In the genomic region with DNA sequence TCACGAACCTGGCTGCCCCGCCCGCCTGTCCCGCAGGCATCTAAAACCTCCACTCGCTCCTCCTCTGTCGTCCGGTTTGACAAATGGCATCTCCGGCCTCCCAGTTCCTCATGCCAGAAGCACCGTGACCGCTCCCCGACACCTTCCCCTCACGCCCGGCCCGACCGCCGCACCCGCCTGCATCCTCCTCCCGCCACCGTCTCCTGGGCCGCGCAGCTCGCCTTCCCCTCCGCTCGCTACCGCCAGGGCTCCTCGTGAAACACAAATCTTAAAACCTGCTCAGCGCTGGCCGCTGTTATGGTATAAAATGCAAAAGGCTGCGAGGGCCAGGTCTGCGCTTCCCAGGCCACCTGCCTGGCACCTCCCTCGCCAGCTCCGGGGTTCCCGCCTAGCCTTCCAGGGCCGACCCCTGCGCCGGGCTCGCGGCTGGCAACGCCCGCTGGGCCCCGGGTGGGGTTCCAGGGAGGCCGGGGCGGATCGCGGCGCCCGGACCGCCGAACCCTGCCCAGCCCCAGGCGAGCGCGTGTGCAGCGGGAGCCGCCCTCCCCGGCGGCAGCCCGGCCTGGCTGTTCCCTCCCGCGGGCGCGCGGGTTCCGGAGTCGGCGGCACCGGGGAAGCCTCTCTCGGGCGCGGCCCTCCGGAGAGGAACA, we compare ENCODE assay signal across 8 cellular contexts. TPM values are rescaled to one million over a fixed set of nuclear protein-coding genes. Genes with fewer than 3 reads are reported as not detected.
DNase-seq lines count a peak whose midpoint lies in the region; ATAC-seq and TF ChIP-seq lines count a peak whose summit lies in the region.

No MANE protein-coding gene starts in this region.

- no peaks in the 10 kb centered on the region for H3K27me3 Mint-ChIP-seq in activated CD4-positive, alpha-beta memory T cell treated with anti-CD3 and anti-CD28 coated beads, Interleukin-2, amount 10 ng/mL, durations not matched to agents 7 days and 5 days

- intact Hi-C loops in A673 (cut with micrococcal nuclease; ENCODE audit: unreplicated experiment): no loop called here

- H3K27ac Mint-ChIP-seq in activated CD4-positive, alpha-beta memory T cell treated with anti-CD3 and anti-CD28 coated beads, Interleukin-2, amount 10 ng/mL, durations not matched to agents 7 days and 5 days: peak overlapping the region; percentile 76

- H3K9me3 Mint-ChIP-seq in activated CD4-positive, alpha-beta memory T cell treated with anti-CD3 and anti-CD28 coated beads, Interleukin-2, amount 10 ng/mL, durations not matched to agents 7 days and 5 days: no peaks in the 10 kb centered on the region

- TF ChIP-seq CTCF in A673 (conservative IDR thresholded peaks at IDR 0.05; ENCODE audit: low read depth, low read length) (0 out of 2 replicates have a peak, but pooled peaks have one; percentile 11), fibroblast of pulmonary artery (IDR thresholded peaks at IDR 0.05; ENCODE audit: low read length, missing control alignments) (no peak), omental fat pad (IDR thresholded peaks at IDR 0.05) (no peak)

- H3K27me3 ChIP-seq in A673 (replicated peaks; ENCODE audit: insufficient read depth, low read depth, low read length, poor library complexity): no peaks in the 10 kb centered on the region

- peaks cover 6% of the 10 kb centered on the region for H3K36me3 Mint-ChIP-seq in activated CD4-positive, alpha-beta memory T cell treated with anti-CD3 and anti-CD28 coated beads, Interleukin-2, amount 10 ng/mL, durations not matched to agents 7 days and 5 days (ENCODE audit: low read depth)

- H3K4me1 Mint-ChIP-seq in activated CD4-positive, alpha-beta memory T cell treated with anti-CD3 and anti-CD28 coated beads, Interleukin-2, amount 10 ng/mL, durations not matched to agents 7 days and 5 days: peaks cover 22% of the 10 kb centered on the region

- peak; percentile 22 for DNase-seq in A673 (ENCODE audit: low spot score)
- DNase-seq in activated CD4-positive, alpha-beta memory T cell treated with anti-CD3 and anti-CD28 coated beads, Interleukin-2, amount 10 ng/mL, durations not matched to agents 7 days and 5 days: peak; percentile 38
- DNase-seq in fibroblast of pulmonary artery (ENCODE audit: low read depth): no peak
- no peak for DNase-seq in omental fat pad (ENCODE audit: low spot score)
- DNase-seq in superior temporal gyrus (ENCODE audit: extremely low spot score): no peak

- peak overlapping the region; percentile 91 for H3K4me3 Mint-ChIP-seq in activated CD4-positive, alpha-beta memory T cell treated with anti-CD3 and anti-CD28 coated beads, Interleukin-2, amount 10 ng/mL, durations not matched to agents 7 days and 5 days

- H3K9me3 ChIP-seq in A673 (ENCODE audit: low read depth, low read length, poor library complexity, severe bottlenecking): no peaks in the 10 kb centered on the region

- H3K4me1 ChIP-seq in A673 (ENCODE audit: insufficient read depth, low read length, poor library complexity, severe bottlenecking): no peaks in the 10 kb centered on the region

- POLR2A ChIA-PET in A673 (lab: Charles Lee; ENCODE audit: low non-redundant PET): interaction anchor here (1.0 kb wide), 1 partner anchor 16 kb away, joined by 12 read pairs; no protein-coding TSS in a partner anchor
- POLR2A ChIA-PET in activated CD4-positive, alpha-beta memory T cell treated with anti-CD3 and anti-CD28 coated beads, Interleukin-2, amount 10 ng/mL, durations not matched to agents 7 days and 5 days (lab: Charles Lee): interaction anchor here (0.7 to 5.1 kb wide), 20 partner anchors 9 to 678 kb away, joined by 3 to 101 read pairs (median 5); a partner anchor contains a TSS

- peak overlapping the region; percentile 90 for H3K4me3 ChIP-seq in A673 (ENCODE audit: low read depth, low read length, poor library complexity, severe bottlenecking)
- H3K4me3 ChIP-seq in fibroblast of pulmonary artery (replicated peaks; ENCODE audit: low read depth, low read length): peak overlapping the region; percentile 75

- CTCF ChIA-PET in A673 (lab: Charles Lee): interaction anchor here (1.1 kb wide), 1 partner anchor 9 kb away, joined by 3 read pairs; a partner anchor contains a TSS
- CTCF ChIA-PET in activated CD4-positive, alpha-beta memory T cell treated with anti-CD3 and anti-CD28 coated beads, Interleukin-2, amount 10 ng/mL, durations not matched to agents 7 days and 5 days (lab: Charles Lee): interaction anchor here (0.8 to 2.7 kb wide), 7 partner anchors 8 to 361 kb away, joined by 3 to 32 read pairs (median 4); a partner anchor contains a TSS

- peaks cover 12% of the 10 kb centered on the region for H3K36me3 ChIP-seq in A673 (ENCODE audit: insufficient read depth, low read length, poor library complexity, severe bottlenecking)

- BruUV-seq in A673 (replicated peaks; lab: Mats Ljungman, UMichigan): no TSS peak

- ATAC-seq in GM18520 (IDR thresholded peaks at IDR 0.05; ENCODE audit: unreplicated experiment) (peak; percentile 1), HG03469 (IDR thresholded peaks at IDR 0.05; ENCODE audit: unreplicated experiment) (peak; percentile 7), omental fat pad (ENCODE audit: low FRiP score) (peak; percentile 15), HG02885 (IDR thresholded peaks at IDR 0.05; ENCODE audit: poor library complexity, unreplicated experiment) (no peak)

- peak overlapping the region; percentile 75 for H3K27ac ChIP-seq in A673 (ENCODE audit: low read depth, low read length, poor library complexity, severe bottlenecking)

RNA-seq across cellular contexts. Expression of a gene that starts 0.5 kb away (rescaled TPM):
- 15.0 and 20.8 TPM in 2 replicates for total RNA-seq in A673 (2021)
- 10 to 100 TPM; 46.4 to 47.7 TPM for total RNA-seq in activated CD4-positive, alpha-beta memory T cell treated with anti-CD3 and anti-CD28 coated beads, Interleukin-2, amount 10 ng/mL, durations not matched to agents 7 days and 5 days
- 10 to 100 TPM; 39.5 to 88.1 (median 50.7) TPM for total RNA-seq in omental fat pad

RNA-seq across cellular contexts. Expression of a gene that starts 0.9 kb away (rescaled TPM):
- total RNA-seq in A673 (2021) (76.0 and 76.6 TPM in 2 replicates), omental fat pad (10 to 100 TPM; 49.2 to 85.9 (median 60.2) TPM)
- 10 to 100 TPM; 40.8 to 43.5 TPM for total RNA-seq in activated CD4-positive, alpha-beta memory T cell treated with anti-CD3 and anti-CD28 coated beads, Interleukin-2, amount 10 ng/mL, durations not matched to agents 7 days and 5 days

RNA-seq across cellular contexts. Expression of a gene that starts 8.9 kb away (rescaled TPM):
- total RNA-seq in A673 (2021) (247 and 250 TPM in 2 replicates), omental fat pad (10 to 100 TPM; 56.8 to 84.2 (median 78.6) TPM)
- 10 to 100 TPM; 94.9 to 98.3 TPM for total RNA-seq in activated CD4-positive, alpha-beta memory T cell treated with anti-CD3 and anti-CD28 coated beads, Interleukin-2, amount 10 ng/mL, durations not matched to agents 7 days and 5 days

RNA-seq across cellular contexts. Expression of a gene that starts 9.3 kb away (rescaled TPM):
- total RNA-seq in A673 (2021): 19.5 and 19.9 TPM in 2 replicates
- 10 to 100 TPM; 23.5 to 24.7 TPM for total RNA-seq in activated CD4-positive, alpha-beta memory T cell treated with anti-CD3 and anti-CD28 coated beads, Interleukin-2, amount 10 ng/mL, durations not matched to agents 7 days and 5 days
- 10 to 100 TPM in 1 of 4 donors, 1 to 10 TPM in 3; 5.9 to 16.2 (median 7.1) TPM for total RNA-seq in omental fat pad

RNA-seq across cellular contexts. Expression of a gene that starts 10.5 kb away (rescaled TPM):
- total RNA-seq in A673 (2021): 35.3 and 40.8 TPM in 2 replicates
- 10 to 100 TPM; 48.0 to 52.0 TPM for total RNA-seq in activated CD4-positive, alpha-beta memory T cell treated with anti-CD3 and anti-CD28 coated beads, Interleukin-2, amount 10 ng/mL, durations not matched to agents 7 days and 5 days
- 10 to 100 TPM; 51.4 to 83.2 (median 69.6) TPM for total RNA-seq in omental fat pad

Comparison
In these comparisons a context has a peak if more than half of its experiments do, and no peak if none do; other contexts are left out.
1. DNase-seq: peak in A673 (single experiment) and activated CD4-positive, alpha-beta memory T cell treated with anti-CD3 and anti-CD28 coated beads, Interleukin-2, amount 10 ng/mL, durations not matched to agents 7 days and 5 days (single experiment); none in fibroblast of pulmonary artery (single experiment), omental fat pad (single experiment) and superior temporal gyrus (single experiment).